10 cellular contexts compared by ENCODE assay signal in the genomic region with DNA sequence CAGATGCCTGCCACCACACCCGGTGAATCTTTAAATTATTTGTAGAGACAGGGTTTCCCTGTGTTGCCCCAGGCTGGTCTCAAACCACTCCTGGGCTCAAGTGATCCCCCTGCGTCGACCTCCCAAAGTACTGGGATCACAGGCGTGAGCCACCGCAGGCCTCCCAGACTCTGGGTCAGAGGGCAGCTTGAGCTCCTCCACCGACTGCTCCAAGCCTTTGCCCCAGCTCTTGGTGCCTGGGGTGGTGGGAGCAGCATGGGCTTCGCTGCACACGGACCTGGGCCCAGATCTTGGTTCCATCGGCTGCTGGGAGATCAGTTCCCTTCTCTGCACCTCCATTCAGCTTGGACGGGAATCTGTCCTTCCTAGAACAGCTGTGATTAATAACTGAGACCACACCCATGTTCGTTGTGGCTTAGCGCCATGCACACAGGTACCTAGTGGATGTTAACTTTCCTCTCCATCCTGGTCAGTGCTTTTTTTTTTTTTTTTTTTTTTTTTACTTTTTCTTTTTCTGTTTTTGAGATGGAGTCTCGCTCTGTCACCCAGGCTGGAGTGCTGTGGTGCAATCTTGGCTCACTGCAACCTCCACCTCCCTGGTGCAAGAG.
A peak's percentile ranks its signal among the peaks of the same experiment; 100 is the strongest.
DNase-seq lines count a peak whose midpoint lies in the region; ATAC-seq, FAIRE-seq and TF ChIP-seq lines count a peak whose summit lies in the region.
"Had no signal": no experiment of that assay in that cellular context is flagged by ENCODE, and none has a peak within 500 bp of the region (broad histone marks: within the 10 kb centered on the region; RNA-seq: fewer than 3 reads in every experiment).

No MANE protein-coding gene starts in this region.

- H3K4me3 ChIP-seq in liver (ENCODE audit: low read depth in 1 of 3, low read length in 3 of 3) = no peak overlapping the region
- H3K4me3 ChIP-seq in HepG2 (replicated peaks in 1 of 3; ENCODE audit: insufficient read depth in 1 of 3, low read depth in 2 of 3, low read length in 3 of 3) = no peak overlapping the region
- H3K4me3 ChIP-seq in epithelial cell of esophagus (ENCODE audit: low read length) = no peak overlapping the region
- H3K4me3 ChIP-seq in muscle layer of duodenum (ENCODE audit: low read depth in 1 of 2, low read length in 2 of 2) = no peak overlapping the region

- TF ChIP-seq CTCF in liver (IDR thresholded peaks at IDR 0.05; ENCODE audit: low read depth, low read length, missing input control) = no peak
- TF ChIP-seq CTCF in HepG2 (CRISPR knock-in tag; IDR thresholded peaks at IDR 0.05) = no peak
- no peak for TF ChIP-seq CTCF in epithelial cell of esophagus (IDR thresholded peaks at IDR 0.05; ENCODE audit: insufficient read depth, low read depth, low read length, missing control alignments)

- in situ Hi-C loops in HepG2 (cut with HindIII; ENCODE audit: extremely low pct_ligation_motif_present, low pct_unique_long_range_greater_than_20kb) = no loop called here

- H3K27me3 ChIP-seq in liver (ENCODE audit: control insufficient read depth in 4 of 4, insufficient read depth in 4 of 4, low read length in 3 of 4) = no peaks in the 10 kb centered on the region
- H3K27me3 ChIP-seq in HepG2 (ENCODE audit: control insufficient read depth in 1 of 2, insufficient read depth in 2 of 2, low read length in 2 of 2) = no peaks in the 10 kb centered on the region
- no peaks in the 10 kb centered on the region for H3K27me3 ChIP-seq in muscle layer of duodenum (ENCODE audit: low read depth, low read length)

- H3K9ac ChIP-seq in liver (ENCODE audit: low read depth in 1 of 2, low read length in 2 of 2) (no peak overlapping the region), HepG2 (ENCODE audit: insufficient read depth, low read depth, low read length) (no peak overlapping the region)

- 88% methylated on average over 13 of the region's 13 CpGs for WGBS in liver
- WGBS in HepG2 (ENCODE audit: low lambda C conversion rate) = 96% methylated on average over 6 of the region's 13 CpGs

- 0 out of 2 replicates have a peak, but pooled peaks cover 2% of the 10 kb centered on the region for H4K20me1 ChIP-seq in HepG2 (ENCODE audit: insufficient read depth, low read length)

- intact Hi-C loops in HepG2 (cut with micrococcal nuclease; ENCODE audit: unreplicated experiment) = no loop called here

- TF ChIP-seq RAD21 in liver (IDR thresholded peaks at IDR 0.05) (no peak), HepG2 (CRISPR knock-in tag; IDR thresholded peaks at IDR 0.05) (no peak)

- H3K4me2 ChIP-seq in HepG2 (ENCODE audit: low read depth, low read length) = no peak overlapping the region

- TF ChIP-seq EP300 in HepG2 (IDR thresholded peaks at IDR 0.05; ENCODE audit: low read depth in 2 of 2, low read length in 2 of 2) = no peak
- no peak for TF ChIP-seq EP300 in HepG2 (CRISPR knock-in tag; IDR thresholded peaks at IDR 0.05; ENCODE audit: borderline replicate concordance)

- POLR2A ChIA-PET in HepG2 (lab: Yijun Ruan, JAX) = no interaction called here

- ATAC-seq in HepG2 = no peak

- BruUV-seq in HepG2 (replicated peaks; lab: Mats Ljungman, UMichigan) = no TSS peak

- H2AFZ ChIP-seq in HepG2 (ENCODE audit: low read length) = no peak overlapping the region

- peaks cover 9 to 32% (median 21%) of the 10 kb centered on the region in 4 donors for H3K4me1 ChIP-seq in liver (ENCODE audit: control insufficient read depth in 4 of 4, insufficient read depth in 4 of 4, low read length in 3 of 4)
- no peaks in the 10 kb centered on the region for H3K4me1 ChIP-seq in HepG2 (ENCODE audit: insufficient read depth, low read length)
- peaks cover 12 to 57% of the 10 kb centered on the region in 2 donors for H3K4me1 ChIP-seq in muscle layer of duodenum (ENCODE audit: control insufficient read depth in 1 of 2, insufficient read depth in 2 of 2, low read length in 2 of 2)

- CTCF ChIA-PET in HepG2 (lab: Yijun Ruan, JAX; ENCODE audit: low intra/inter-chr PET ratio, low total read pairs) = no interaction called here

- H3K9me3 ChIP-seq in liver (ENCODE audit: control insufficient read depth in 4 of 4, low read length in 3 of 4) (no peaks in the 10 kb centered on the region), HepG2 (ENCODE audit: low read length) (no peaks in the 10 kb centered on the region), muscle layer of duodenum (ENCODE audit: control insufficient read depth in 1 of 2, low read length in 2 of 2) (no peaks in the 10 kb centered on the region)

- H3K27ac ChIP-seq in liver (ENCODE audit: low read depth in 1 of 2, low read length in 2 of 2) (peak overlapping the region; percentile 70 to 75), HepG2 (ENCODE audit: extremely low read length, insufficient read depth, low read length) (no peak overlapping the region), muscle layer of duodenum (ENCODE audit: low read length) (peak overlapping the region; percentile 14)

- DNase-seq in HepG2 (ENCODE audit: low spot score) = no peak
- DNase-seq in epithelial cell of esophagus (ENCODE audit: low read depth) = peak; percentile 70
- DNase-seq in DMS 273 treated with DMSO at 0.1 percent for 48 hours (lab: John Stamatoyannopoulos, UW) = no peak
- DNase-seq in NCI-H1694 (lab: John Stamatoyannopoulos, UW) = no peak
- DNase-seq in iPS-NIHi11 (ENCODE audit: low spot score) = no peak
- no peak for DNase-seq in RPMI8226
- DNase-seq: activated CD4-positive, alpha-beta T cell treated with anti-CD3 and anti-CD28 coated beads for 1 hour; NCI-H1930 had no signal

- TF ChIP-seq POLR2A in HepG2 (IDR thresholded peaks at IDR 0.05; ENCODE audit: insufficient read depth in 1 of 2, low read depth in 2 of 2, low read length in 2 of 2) = no peak

- H3K36me3 ChIP-seq in liver (ENCODE audit: control insufficient read depth in 4 of 4, insufficient read depth in 3 of 4, low read depth in 1 of 4, low read length in 3 of 4) (no peaks in the 10 kb centered on the region), HepG2 (replicated peaks in 1 of 2; ENCODE audit: control insufficient read depth in 1 of 2, insufficient read depth in 2 of 2, low read length in 2 of 2) (peaks cover 0 to 7% of the 10 kb centered on the region in 2 experiments; a peak in 1 of 5 replicates), muscle layer of duodenum (ENCODE audit: control insufficient read depth in 1 of 2, insufficient read depth in 2 of 2, low read length in 2 of 2) (no peaks in the 10 kb centered on the region)

- no peak for FAIRE-seq in HepG2 (lab: Jason Lieb, UNC)

- H3K79me2 ChIP-seq in HepG2 (ENCODE audit: insufficient read depth, low read length) = peaks cover 10% of the 10 kb centered on the region

TF ChIP-seq in liver, 16 proteins besides CTCF, POLR2A, EP300 and RAD21:
- TF ChIP-seq JUND (IDR thresholded peaks at IDR 0.05) = no peak
- TF ChIP-seq YY1 (IDR thresholded peaks at IDR 0.05) = no peak

TF ChIP-seq in HepG2, 621 proteins besides CTCF, POLR2A, EP300 and RAD21 (continues in another document):
- TF ChIP-seq TFAP4 (IDR thresholded peaks at IDR 0.05; ENCODE audit: borderline replicate concordance, low read depth) (no peak), NR2C2 (CRISPR knock-in tag; IDR thresholded peaks at IDR 0.05; ENCODE audit: borderline replicate concordance) (no peak)
- TF ChIP-seq, protein P1, sequence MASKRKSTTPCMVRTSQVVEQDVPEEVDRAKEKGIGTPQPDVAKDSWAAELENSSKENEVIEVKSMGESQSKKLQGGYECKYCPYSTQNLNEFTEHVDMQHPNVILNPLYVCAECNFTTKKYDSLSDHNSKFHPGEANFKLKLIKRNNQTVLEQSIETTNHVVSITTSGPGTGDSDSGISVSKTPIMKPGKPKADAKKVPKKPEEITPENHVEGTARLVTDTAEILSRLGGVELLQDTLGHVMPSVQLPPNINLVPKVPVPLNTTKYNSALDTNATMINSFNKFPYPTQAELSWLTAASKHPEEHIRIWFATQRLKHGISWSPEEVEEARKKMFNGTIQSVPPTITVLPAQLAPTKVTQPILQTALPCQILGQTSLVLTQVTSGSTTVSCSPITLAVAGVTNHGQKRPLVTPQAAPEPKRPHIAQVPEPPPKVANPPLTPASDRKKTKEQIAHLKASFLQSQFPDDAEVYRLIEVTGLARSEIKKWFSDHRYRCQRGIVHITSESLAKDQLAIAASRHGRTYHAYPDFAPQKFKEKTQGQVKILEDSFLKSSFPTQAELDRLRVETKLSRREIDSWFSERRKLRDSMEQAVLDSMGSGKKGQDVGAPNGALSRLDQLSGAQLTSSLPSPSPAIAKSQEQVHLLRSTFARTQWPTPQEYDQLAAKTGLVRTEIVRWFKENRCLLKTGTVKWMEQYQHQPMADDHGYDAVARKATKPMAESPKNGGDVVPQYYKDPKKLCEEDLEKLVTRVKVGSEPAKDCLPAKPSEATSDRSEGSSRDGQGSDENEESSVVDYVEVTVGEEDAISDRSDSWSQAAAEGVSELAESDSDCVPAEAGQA (IDR thresholded peaks at IDR 0.05; ENCODE audit: low read depth) = no peak
- TF ChIP-seq, protein P1 (CRISPR knock-in tag; IDR thresholded peaks at IDR 0.05; ENCODE audit: borderline replicate concordance) = no peak
